Comparison of ENCODE assay signal across 7 cellular contexts in the genomic region with DNA sequence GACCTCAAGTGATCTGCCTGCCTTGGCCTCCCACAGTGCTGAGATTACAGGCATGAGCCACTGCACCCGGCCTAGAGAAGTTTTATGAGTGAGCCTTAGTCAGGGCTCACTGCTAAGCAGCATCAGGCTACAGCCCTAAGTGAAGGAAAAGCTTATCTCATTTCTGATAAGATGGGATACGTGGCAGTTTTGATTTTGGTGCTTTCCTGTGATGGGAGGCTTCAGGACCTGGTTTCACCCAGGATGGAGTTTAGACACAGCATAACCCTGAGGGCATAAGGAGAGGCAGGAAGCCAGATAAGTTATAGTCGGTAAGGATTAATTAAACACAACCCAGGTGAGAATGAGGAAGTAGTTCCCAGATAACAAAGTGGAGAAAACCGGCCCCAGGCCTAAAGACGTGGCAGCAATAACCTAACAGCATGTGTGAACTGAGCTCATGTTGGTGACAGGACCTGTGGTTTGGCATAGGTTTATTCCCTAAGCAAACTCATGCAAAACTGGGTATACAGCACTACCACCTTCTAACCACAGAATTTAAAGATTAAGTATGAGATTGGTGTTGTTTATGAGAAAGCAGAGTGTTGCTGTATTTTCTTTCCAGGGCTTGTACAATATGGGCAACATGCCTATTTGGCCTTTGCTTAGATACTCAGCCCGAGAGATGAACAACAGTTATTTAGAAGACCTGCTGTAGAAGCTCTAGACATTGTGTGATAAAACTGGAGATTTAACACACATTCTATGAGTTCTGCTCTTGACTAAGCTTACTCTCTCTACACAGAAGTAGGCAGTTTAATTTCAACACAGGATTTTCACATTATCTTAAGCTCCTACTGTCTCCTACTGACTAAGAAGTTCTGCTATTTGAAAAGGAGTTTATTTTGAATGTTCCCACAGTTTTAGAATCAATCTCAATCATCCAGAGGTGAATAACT.
A peak's percentile ranks its signal among the peaks of the same experiment; 100 is the strongest.
DNase-seq lines count a peak whose midpoint lies in the region; ATAC-seq and TF ChIP-seq lines count a peak whose summit lies in the region.

No MANE protein-coding gene starts in this region.

- DNase-seq in HT-29 (ENCODE audit: low spot score) (peak; percentile 90), astrocyte of the spinal cord (ENCODE audit: low read depth, low spot score) (peak; percentile 6), osteoblast (ENCODE audit: insufficient read length, low spot score, missing footprints) (peak; percentile 49), superior temporal gyrus (ENCODE audit: extremely low spot score) (no peak), middle frontal gyrus (ENCODE audit: extremely low spot score, low spot score) (no peak)

- H3K36me3 ChIP-seq in osteoblast (ENCODE audit: insufficient read depth, low read length), result no peaks in the 10 kb centered on the region

- H3K9me3 ChIP-seq in osteoblast (ENCODE audit: low read depth, low read length), result no peaks in the 10 kb centered on the region

- in situ Hi-C loops in astrocyte of the spinal cord (cut with HindIII; ENCODE audit: low sequenced_read_pairs), result no loop called here

- H3K4me3 ChIP-seq in astrocyte of the spinal cord (ENCODE audit: low read depth, low read length), result no peak overlapping the region
- H3K4me3 ChIP-seq in osteoblast (ENCODE audit: insufficient read depth, low read length), result no peak overlapping the region

- no peaks in the 10 kb centered on the region for H4K20me1 ChIP-seq in osteoblast (ENCODE audit: insufficient read depth, low read length)

- no peaks in the 10 kb centered on the region for H3K27me3 ChIP-seq in osteoblast (ENCODE audit: insufficient read depth, low read length)

- ATAC-seq in GM19395 (IDR thresholded peaks at IDR 0.05; ENCODE audit: unreplicated experiment) (peak; percentile 71), HG03139 (IDR thresholded peaks at IDR 0.05; ENCODE audit: unreplicated experiment) (no peak)

- H3K4me2 ChIP-seq in osteoblast (ENCODE audit: insufficient read depth, low read length), result no peak overlapping the region

- TF ChIP-seq CTCF in astrocyte of the spinal cord (IDR thresholded peaks at IDR 0.05; ENCODE audit: low read depth, low read length) (no peak), osteoblast (IDR thresholded peaks at IDR 0.05; ENCODE audit: extremely low read depth, low read depth, low read length) (no peak)

- peak overlapping the region; percentile 79 for H3K27ac ChIP-seq in osteoblast (ENCODE audit: low read depth, low read length)

- H2AFZ ChIP-seq in osteoblast (ENCODE audit: low read length), result no peak overlapping the region

- H3K4me1 ChIP-seq in osteoblast (ENCODE audit: insufficient read depth, low read length), result peaks cover 3% of the 10 kb centered on the region

- H3K79me2 ChIP-seq in osteoblast (ENCODE audit: insufficient read depth, low read length), result no peaks in the 10 kb centered on the region

Comparison
In these comparisons a context has a peak if more than half of its experiments do, and no peak if none do; other contexts are left out.
1. DNase-seq: peak in HT-29 (single experiment), astrocyte of the spinal cord (single experiment) and osteoblast (single experiment); none in superior temporal gyrus (single experiment) and middle frontal gyrus (single experiment).